1 cellular context compared by ENCODE assay signal in the genomic region with DNA sequence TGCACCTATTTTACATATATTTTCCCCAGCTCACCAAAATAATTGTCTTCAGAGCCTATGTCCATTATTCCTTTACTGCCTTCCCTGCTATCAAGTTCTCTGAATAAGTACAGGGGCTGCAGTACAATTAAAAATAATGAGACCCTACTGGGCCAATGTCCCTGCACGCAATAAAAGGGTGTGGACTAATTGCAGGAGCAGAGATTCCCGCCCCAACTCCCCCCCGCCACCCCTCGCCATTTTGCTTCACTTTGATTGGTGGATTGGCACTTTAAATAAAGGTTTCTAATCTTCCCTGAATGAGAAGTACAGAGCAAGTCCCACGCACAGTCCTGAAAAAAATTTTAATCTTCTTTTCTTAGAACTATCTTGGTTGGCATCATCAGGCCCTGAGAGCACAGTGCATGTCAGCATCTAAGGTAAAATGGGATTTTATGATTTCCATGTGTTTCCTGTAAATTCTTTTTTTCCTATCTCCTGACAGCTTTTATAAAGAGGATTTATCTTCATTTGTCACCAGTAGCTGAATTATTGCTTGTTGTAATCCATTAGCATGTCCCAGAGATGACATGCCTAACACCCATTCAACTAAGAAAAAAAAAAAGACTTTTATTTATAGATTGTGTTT.
TF ChIP-seq lines count a peak whose summit lies in the region.

A gene with protein sequence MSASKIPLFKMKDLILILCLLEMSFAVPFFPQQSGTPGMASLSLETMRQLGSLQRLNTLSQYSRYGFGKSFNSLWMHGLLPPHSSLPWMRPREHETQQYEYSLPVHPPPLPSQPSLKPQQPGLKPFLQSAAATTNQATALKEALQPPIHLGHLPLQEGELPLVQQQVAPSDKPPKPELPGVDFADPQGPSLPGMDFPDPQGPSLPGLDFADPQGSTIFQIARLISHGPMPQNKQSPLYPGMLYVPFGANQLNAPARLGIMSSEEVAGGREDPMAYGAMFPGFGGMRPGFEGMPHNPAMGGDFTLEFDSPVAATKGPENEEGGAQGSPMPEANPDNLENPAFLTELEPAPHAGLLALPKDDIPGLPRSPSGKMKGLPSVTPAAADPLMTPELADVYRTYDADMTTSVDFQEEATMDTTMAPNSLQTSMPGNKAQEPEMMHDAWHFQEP (plus strand): TSS at position 302 of the 628 bp plus-strand sequence. CDS start 103 bp downstream, at position 405.

TF ChIP-seq in HEK293, 187 proteins besides CTCF, POLR2A, EP300 and RAD21 (continued from another document and continues in another):
- TF ChIP-seq, protein P1, sequence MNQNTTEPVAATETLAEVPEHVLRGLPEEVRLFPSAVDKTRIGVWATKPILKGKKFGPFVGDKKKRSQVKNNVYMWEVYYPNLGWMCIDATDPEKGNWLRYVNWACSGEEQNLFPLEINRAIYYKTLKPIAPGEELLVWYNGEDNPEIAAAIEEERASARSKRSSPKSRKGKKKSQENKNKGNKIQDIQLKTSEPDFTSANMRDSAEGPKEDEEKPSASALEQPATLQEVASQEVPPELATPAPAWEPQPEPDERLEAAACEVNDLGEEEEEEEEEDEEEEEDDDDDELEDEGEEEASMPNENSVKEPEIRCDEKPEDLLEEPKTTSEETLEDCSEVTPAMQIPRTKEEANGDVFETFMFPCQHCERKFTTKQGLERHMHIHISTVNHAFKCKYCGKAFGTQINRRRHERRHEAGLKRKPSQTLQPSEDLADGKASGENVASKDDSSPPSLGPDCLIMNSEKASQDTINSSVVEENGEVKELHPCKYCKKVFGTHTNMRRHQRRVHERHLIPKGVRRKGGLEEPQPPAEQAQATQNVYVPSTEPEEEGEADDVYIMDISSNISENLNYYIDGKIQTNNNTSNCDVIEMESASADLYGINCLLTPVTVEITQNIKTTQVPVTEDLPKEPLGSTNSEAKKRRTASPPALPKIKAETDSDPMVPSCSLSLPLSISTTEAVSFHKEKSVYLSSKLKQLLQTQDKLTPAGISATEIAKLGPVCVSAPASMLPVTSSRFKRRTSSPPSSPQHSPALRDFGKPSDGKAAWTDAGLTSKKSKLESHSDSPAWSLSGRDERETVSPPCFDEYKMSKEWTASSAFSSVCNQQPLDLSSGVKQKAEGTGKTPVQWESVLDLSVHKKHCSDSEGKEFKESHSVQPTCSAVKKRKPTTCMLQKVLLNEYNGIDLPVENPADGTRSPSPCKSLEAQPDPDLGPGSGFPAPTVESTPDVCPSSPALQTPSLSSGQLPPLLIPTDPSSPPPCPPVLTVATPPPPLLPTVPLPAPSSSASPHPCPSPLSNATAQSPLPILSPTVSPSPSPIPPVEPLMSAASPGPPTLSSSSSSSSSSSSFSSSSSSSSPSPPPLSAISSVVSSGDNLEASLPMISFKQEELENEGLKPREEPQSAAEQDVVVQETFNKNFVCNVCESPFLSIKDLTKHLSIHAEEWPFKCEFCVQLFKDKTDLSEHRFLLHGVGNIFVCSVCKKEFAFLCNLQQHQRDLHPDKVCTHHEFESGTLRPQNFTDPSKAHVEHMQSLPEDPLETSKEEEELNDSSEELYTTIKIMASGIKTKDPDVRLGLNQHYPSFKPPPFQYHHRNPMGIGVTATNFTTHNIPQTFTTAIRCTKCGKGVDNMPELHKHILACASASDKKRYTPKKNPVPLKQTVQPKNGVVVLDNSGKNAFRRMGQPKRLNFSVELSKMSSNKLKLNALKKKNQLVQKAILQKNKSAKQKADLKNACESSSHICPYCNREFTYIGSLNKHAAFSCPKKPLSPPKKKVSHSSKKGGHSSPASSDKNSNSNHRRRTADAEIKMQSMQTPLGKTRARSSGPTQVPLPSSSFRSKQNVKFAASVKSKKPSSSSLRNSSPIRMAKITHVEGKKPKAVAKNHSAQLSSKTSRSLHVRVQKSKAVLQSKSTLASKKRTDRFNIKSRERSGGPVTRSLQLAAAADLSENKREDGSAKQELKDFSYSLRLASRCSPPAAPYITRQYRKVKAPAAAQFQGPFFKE (tag by site-specific recombination; IDR thresholded peaks at IDR 0.05; ENCODE audit: borderline replicate concordance), result no peak
- TF ChIP-seq ZNF335 (tag by site-specific recombination; conservative IDR thresholded peaks at IDR 0.05), result no peak
- no peak for TF ChIP-seq ZNF239 (tag by site-specific recombination; IDR thresholded peaks at IDR 0.05)
- TF ChIP-seq SP7 (tag by site-specific recombination; IDR thresholded peaks at IDR 0.05), result peak; percentile 74
- TF ChIP-seq, protein P2, sequence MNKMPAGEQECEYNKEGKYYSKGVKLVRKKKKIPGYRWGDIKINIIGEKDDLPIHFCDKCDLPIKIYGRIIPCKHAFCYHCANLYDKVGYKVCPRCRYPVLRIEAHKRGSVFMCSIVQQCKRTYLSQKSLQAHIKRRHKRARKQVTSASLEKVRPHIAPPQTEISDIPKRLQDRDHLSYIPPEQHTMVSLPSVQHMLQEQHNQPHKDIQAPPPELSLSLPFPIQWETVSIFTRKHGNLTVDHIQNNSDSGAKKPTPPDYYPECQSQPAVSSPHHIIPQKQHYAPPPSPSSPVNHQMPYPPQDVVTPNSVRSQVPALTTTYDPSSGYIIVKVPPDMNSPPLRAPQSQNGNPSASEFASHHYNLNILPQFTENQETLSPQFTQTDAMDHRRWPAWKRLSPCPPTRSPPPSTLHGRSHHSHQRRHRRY (tag by site-specific recombination; IDR thresholded peaks at IDR 0.05), result no peak
- no peak for TF ChIP-seq ZNF670 (tag by site-specific recombination; IDR thresholded peaks at IDR 0.05; ENCODE audit: low read depth)
- no peak for TF ChIP-seq ZNF366 (tag by site-specific recombination; conservative IDR thresholded peaks at IDR 0.05)
- TF ChIP-seq, protein P3, sequence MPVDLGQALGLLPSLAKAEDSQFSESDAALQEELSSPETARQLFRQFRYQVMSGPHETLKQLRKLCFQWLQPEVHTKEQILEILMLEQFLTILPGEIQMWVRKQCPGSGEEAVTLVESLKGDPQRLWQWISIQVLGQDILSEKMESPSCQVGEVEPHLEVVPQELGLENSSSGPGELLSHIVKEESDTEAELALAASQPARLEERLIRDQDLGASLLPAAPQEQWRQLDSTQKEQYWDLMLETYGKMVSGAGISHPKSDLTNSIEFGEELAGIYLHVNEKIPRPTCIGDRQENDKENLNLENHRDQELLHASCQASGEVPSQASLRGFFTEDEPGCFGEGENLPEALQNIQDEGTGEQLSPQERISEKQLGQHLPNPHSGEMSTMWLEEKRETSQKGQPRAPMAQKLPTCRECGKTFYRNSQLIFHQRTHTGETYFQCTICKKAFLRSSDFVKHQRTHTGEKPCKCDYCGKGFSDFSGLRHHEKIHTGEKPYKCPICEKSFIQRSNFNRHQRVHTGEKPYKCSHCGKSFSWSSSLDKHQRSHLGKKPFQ (tag by site-specific recombination; IDR thresholded peaks at IDR 0.05), result no peak
- TF ChIP-seq, protein P4, sequence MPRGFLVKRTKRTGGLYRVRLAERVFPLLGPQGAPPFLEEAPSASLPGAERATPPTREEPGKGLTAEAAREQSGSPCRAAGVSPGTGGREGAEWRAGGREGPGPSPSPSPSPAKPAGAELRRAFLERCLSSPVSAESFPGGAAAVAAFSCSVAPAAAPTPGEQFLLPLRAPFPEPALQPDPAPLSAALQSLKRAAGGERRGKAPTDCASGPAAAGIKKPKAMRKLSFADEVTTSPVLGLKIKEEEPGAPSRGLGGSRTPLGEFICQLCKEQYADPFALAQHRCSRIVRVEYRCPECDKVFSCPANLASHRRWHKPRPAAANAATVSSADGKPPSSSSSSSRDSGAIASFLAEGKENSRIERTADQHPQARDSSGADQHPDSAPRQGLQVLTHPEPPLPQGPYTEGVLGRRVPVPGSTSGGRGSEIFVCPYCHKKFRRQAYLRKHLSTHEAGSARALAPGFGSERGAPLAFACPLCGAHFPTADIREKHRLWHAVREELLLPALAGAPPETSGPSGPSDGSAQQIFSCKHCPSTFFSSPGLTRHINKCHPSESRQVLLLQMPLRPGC (tag by site-specific recombination; IDR thresholded peaks at IDR 0.05), result no peak
- TF ChIP-seq ZNF701 (tag by site-specific recombination; IDR thresholded peaks at IDR 0.05), result no peak
- TF ChIP-seq, protein P5, sequence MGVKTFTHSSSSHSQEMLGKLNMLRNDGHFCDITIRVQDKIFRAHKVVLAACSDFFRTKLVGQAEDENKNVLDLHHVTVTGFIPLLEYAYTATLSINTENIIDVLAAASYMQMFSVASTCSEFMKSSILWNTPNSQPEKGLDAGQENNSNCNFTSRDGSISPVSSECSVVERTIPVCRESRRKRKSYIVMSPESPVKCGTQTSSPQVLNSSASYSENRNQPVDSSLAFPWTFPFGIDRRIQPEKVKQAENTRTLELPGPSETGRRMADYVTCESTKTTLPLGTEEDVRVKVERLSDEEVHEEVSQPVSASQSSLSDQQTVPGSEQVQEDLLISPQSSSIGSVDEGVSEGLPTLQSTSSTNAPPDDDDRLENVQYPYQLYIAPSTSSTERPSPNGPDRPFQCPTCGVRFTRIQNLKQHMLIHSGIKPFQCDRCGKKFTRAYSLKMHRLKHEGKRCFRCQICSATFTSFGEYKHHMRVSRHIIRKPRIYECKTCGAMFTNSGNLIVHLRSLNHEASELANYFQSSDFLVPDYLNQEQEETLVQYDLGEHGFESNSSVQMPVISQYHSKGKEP (tag by site-specific recombination; IDR thresholded peaks at IDR 0.05), result no peak
- TF ChIP-seq, protein P6, sequence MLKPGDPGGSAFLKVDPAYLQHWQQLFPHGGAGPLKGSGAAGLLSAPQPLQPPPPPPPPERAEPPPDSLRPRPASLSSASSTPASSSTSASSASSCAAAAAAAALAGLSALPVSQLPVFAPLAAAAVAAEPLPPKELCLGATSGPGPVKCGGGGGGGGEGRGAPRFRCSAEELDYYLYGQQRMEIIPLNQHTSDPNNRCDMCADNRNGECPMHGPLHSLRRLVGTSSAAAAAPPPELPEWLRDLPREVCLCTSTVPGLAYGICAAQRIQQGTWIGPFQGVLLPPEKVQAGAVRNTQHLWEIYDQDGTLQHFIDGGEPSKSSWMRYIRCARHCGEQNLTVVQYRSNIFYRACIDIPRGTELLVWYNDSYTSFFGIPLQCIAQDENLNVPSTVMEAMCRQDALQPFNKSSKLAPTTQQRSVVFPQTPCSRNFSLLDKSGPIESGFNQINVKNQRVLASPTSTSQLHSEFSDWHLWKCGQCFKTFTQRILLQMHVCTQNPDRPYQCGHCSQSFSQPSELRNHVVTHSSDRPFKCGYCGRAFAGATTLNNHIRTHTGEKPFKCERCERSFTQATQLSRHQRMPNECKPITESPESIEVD (tag by site-specific recombination; IDR thresholded peaks at IDR 0.05), result peak; percentile 93
- TF ChIP-seq, protein P7, sequence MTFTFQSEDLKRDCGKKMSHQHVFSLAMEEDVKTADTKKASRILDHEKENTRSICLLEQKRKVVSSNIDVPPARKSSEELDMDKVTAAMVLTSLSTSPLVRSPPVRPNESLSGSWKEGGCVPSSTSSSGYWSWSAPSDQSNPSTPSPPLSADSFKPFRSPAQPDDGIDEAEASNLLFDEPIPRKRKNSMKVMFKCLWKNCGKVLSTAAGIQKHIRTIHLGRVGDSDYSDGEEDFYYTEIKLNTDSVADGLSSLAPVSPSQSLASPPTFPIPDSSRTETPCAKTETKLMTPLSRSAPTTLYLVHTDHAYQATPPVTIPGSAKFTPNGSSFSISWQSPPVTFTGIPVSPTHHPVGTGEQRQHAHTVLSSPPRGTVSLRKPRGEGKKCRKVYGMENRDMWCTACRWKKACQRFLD (tag by site-specific recombination; IDR thresholded peaks at IDR 0.05), result no peak
- TF ChIP-seq ZFP3 (tag by site-specific recombination; IDR thresholded peaks at IDR 0.05; ENCODE audit: low read depth), result no peak
- TF ChIP-seq, protein P8, sequence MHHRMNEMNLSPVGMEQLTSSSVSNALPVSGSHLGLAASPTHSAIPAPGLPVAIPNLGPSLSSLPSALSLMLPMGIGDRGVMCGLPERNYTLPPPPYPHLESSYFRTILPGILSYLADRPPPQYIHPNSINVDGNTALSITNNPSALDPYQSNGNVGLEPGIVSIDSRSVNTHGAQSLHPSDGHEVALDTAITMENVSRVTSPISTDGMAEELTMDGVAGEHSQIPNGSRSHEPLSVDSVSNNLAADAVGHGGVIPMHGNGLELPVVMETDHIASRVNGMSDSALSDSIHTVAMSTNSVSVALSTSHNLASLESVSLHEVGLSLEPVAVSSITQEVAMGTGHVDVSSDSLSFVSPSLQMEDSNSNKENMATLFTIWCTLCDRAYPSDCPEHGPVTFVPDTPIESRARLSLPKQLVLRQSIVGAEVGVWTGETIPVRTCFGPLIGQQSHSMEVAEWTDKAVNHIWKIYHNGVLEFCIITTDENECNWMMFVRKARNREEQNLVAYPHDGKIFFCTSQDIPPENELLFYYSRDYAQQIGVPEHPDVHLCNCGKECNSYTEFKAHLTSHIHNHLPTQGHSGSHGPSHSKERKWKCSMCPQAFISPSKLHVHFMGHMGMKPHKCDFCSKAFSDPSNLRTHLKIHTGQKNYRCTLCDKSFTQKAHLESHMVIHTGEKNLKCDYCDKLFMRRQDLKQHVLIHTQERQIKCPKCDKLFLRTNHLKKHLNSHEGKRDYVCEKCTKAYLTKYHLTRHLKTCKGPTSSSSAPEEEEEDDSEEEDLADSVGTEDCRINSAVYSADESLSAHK (tag by site-specific recombination; IDR thresholded peaks at IDR 0.05), result peak; percentile 85
- no peak for TF ChIP-seq HOXC10 (CRISPR knock-in tag; IDR thresholded peaks at IDR 0.05)
- no peak for TF ChIP-seq MYNN (tag by site-specific recombination; IDR thresholded peaks at IDR 0.05; ENCODE audit: borderline replicate concordance)
- TF ChIP-seq, protein P9, sequence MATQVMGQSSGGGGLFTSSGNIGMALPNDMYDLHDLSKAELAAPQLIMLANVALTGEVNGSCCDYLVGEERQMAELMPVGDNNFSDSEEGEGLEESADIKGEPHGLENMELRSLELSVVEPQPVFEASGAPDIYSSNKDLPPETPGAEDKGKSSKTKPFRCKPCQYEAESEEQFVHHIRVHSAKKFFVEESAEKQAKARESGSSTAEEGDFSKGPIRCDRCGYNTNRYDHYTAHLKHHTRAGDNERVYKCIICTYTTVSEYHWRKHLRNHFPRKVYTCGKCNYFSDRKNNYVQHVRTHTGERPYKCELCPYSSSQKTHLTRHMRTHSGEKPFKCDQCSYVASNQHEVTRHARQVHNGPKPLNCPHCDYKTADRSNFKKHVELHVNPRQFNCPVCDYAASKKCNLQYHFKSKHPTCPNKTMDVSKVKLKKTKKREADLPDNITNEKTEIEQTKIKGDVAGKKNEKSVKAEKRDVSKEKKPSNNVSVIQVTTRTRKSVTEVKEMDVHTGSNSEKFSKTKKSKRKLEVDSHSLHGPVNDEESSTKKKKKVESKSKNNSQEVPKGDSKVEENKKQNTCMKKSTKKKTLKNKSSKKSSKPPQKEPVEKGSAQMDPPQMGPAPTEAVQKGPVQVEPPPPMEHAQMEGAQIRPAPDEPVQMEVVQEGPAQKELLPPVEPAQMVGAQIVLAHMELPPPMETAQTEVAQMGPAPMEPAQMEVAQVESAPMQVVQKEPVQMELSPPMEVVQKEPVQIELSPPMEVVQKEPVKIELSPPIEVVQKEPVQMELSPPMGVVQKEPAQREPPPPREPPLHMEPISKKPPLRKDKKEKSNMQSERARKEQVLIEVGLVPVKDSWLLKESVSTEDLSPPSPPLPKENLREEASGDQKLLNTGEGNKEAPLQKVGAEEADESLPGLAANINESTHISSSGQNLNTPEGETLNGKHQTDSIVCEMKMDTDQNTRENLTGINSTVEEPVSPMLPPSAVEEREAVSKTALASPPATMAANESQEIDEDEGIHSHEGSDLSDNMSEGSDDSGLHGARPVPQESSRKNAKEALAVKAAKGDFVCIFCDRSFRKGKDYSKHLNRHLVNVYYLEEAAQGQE (tag by site-specific recombination; IDR thresholded peaks at IDR 0.05), result no peak
- TF ChIP-seq ZNF37A (tag by site-specific recombination; IDR thresholded peaks at IDR 0.05), result no peak
